Comparison of ENCODE assay signal across 18 cellular contexts in the genomic region with DNA sequence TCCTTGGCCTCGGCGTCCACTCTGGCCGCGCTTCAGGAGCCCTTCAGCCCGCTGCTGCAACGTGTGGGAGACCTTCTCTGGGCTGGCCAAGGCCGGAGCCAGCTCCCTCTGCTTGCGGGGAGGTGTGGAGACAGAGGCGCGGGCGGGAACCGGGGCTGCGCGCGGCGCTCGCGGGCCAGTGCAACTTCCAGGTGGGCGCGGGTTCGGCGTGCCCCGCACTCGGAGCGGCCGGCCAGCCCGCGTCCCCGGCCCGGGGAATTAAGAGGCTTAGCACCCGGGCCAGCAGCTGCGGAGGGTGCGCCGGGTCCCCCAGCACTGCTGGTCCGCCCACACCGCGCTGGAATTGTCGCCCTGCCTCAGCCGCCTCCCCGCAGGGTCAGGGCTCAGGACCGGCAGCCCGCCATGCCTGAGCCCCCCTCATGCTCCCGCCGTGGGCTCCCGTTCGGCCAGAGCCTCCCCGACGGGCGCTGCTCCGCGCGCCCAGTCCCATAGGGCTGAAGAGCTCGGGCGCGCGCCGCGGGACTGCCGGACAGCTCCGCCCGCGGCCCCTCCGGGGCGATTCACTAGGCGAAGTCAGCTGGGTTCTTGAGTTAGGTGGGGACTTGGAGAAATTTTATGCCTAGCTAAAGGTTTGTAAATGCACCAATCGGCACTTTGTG.
"Had no signal": no experiment of that assay in that cellular context is flagged by ENCODE, and none has a peak within 500 bp of the region (broad histone marks: within the 10 kb centered on the region; RNA-seq: fewer than 3 reads in every experiment).

No MANE protein-coding gene starts in this region.

- H3K27ac ChIP-seq: epithelial cell of prostate, esophagus muscularis mucosa, ovary, right atrium auricular region, thoracic aorta, transverse colon had no signal

- H3K4me1 Mint-ChIP-seq: immature natural killer cell, natural killer cell, neural crest cell had no signal

- H3K4me1 ChIP-seq: esophagus muscularis mucosa, right atrium auricular region, transverse colon had no signal

- DNase-seq: cerebellar nuclear complex; effector memory CD8-positive, alpha-beta T cell; foreskin fibroblast; immature natural killer cell; left colon; mucosa of descending colon; natural killer cell; ovary; small intestine; stimulated activated CD4-positive, alpha-beta T cell treated with anti-CD3 and anti-CD28 coated beads, Interleukin-2, amount 100 ng/mL, for 48 hours; transverse colon had no signal

- ATAC-seq: effector memory CD8-positive, alpha-beta T cell; left colon; mucosa of descending colon; natural killer cell had no signal

- H3K27me3 Mint-ChIP-seq: dendritic cell treated with granulocyte-macrophage colony-stimulating factor and Interleukin-4, amounts not matched to agents 40 ng/mL and 50 ng/mL, for 4 days; effector memory CD8-positive, alpha-beta T cell; stimulated activated naive CD8-positive, alpha-beta T cell treated with anti-CD3 and anti-CD28 coated beads, Interleukin-15, Interleukin-2, amounts not matched to agents 100 ng/mL and 50 ng/mL, for 24 hours had no signal

- H3K4me3 Mint-ChIP-seq: dendritic cell treated with granulocyte-macrophage colony-stimulating factor and Interleukin-4, amounts not matched to agents 40 ng/mL and 50 ng/mL, for 4 days; effector memory CD8-positive, alpha-beta T cell; immature natural killer cell; natural killer cell; neural crest cell; stimulated activated naive CD8-positive, alpha-beta T cell treated with anti-CD3 and anti-CD28 coated beads, Interleukin-15, Interleukin-2, amounts not matched to agents 100 ng/mL and 50 ng/mL, for 24 hours had no signal

- H3K4me3 ChIP-seq: esophagus muscularis mucosa, mucosa of descending colon, ovary, right atrium auricular region, thoracic aorta, transverse colon had no signal

- H3K36me3 ChIP-seq: esophagus muscularis mucosa, ovary, right atrium auricular region, thoracic aorta, transverse colon had no signal

- H3K9me3 Mint-ChIP-seq: neural crest cell had no signal

- H3K9me3 ChIP-seq: esophagus muscularis mucosa, ovary, right atrium auricular region, thoracic aorta, transverse colon had no signal

- H3K27ac Mint-ChIP-seq: dendritic cell treated with granulocyte-macrophage colony-stimulating factor and Interleukin-4, amounts not matched to agents 40 ng/mL and 50 ng/mL, for 4 days; effector memory CD8-positive, alpha-beta T cell; immature natural killer cell; natural killer cell; stimulated activated naive CD8-positive, alpha-beta T cell treated with anti-CD3 and anti-CD28 coated beads, Interleukin-15, Interleukin-2, amounts not matched to agents 100 ng/mL and 50 ng/mL, for 24 hours had no signal

- H3K27me3 ChIP-seq: esophagus muscularis mucosa, ovary, right atrium auricular region, transverse colon had no signal
